Comparison of ENCODE assay signal across 21 cellular contexts in the genomic region with DNA sequence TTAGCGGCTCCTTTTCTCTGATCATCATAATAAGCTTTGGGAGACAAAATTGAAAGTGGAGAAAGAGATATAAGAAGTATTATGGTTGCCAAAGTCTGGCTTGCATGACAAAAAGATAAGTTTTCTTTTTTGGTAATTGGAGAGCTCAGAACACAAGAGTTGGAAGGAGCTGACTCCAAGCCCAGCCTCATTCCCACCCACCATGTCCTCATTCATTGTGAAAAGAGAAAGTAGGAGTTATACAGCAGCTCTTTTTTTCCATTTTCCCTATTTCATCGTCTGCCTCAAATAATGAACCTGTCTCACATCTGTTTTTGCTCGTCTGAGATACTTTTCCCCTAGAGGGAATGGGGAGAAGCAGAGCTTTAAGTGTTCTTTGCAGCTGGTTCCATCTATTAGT. TPM values are rescaled to one million over a fixed set of nuclear protein-coding genes. Genes with fewer than 3 reads are reported as not detected.
"Had no signal": no experiment of that assay in that cellular context is flagged by ENCODE, and none has a peak within 500 bp of the region (broad histone marks: within the 10 kb centered on the region; RNA-seq: fewer than 3 reads in every experiment).

No MANE protein-coding gene starts in this region.

- H3K27me3 Mint-ChIP-seq: naive B cell; stimulated activated naive B cell treated with anti-CD40 and anti-IgM and Interleukin-4, amounts not matched to agents 10 μg/mL and 1 μg/mL and 100 μg/mL, for 72 hours had no signal

- H3K27me3 ChIP-seq: heart left ventricle, sigmoid colon, suprapubic skin, thyroid gland, upper lobe of left lung, uterus had no signal

- H3K27ac ChIP-seq: psoas muscle, sigmoid colon, skin epidermis, suprapubic skin, thyroid gland, upper lobe of left lung, uterus had no signal

- H3K9me3 Mint-ChIP-seq: naive B cell; stimulated activated naive B cell treated with anti-CD40 and anti-IgM and Interleukin-4, amounts not matched to agents 10 μg/mL and 1 μg/mL and 100 μg/mL, for 72 hours had no signal

- H3K27ac Mint-ChIP-seq: nephron progenitor cell; stimulated activated naive B cell treated with anti-CD40 and anti-IgM and Interleukin-4, amounts not matched to agents 10 μg/mL and 1 μg/mL and 100 μg/mL, for 72 hours had no signal

- DNase-seq: cortex of kidney; effector memory CD4-positive, alpha-beta T cell; heart left ventricle; hippocampal formation; kidney glomerular epithelial cell; mesendoderm; naive B cell; nephron progenitor cell; psoas muscle; sigmoid colon; stimulated activated CD4-positive, alpha-beta T cell treated with anti-CD3 and anti-CD28 coated beads, Interleukin-2, amount 100 ng/mL, for 24 hours; stimulated activated CD4-positive, alpha-beta T cell treated with anti-CD3 and anti-CD28 coated beads, Interleukin-4, amount 100 ng/mL, for 4 hours; stimulated activated naive B cell treated with anti-CD40 and anti-IgM and Interleukin-4, amounts not matched to agents 10 μg/mL and 1 μg/mL and 100 μg/mL, for 72 hours; thyroid gland; upper lobe of left lung; uterus had no signal

- H3K4me1 Mint-ChIP-seq: nephron progenitor cell; stimulated activated naive B cell treated with anti-CD40 and anti-IgM and Interleukin-4, amounts not matched to agents 10 μg/mL and 1 μg/mL and 100 μg/mL, for 72 hours had no signal

- H3K4me3 ChIP-seq: heart left ventricle, psoas muscle, sigmoid colon, skin epidermis, suprapubic skin, thyroid gland, upper lobe of left lung, uterus had no signal

- ATAC-seq: esophagus mucosa; psoas muscle; stimulated activated naive B cell treated with anti-CD40 and anti-IgM and Interleukin-4, amounts not matched to agents 10 μg/mL and 1 μg/mL and 100 μg/mL, for 72 hours had no signal

- H3K4me3 Mint-ChIP-seq: naive B cell; nephron progenitor cell; stimulated activated naive B cell treated with anti-CD40 and anti-IgM and Interleukin-4, amounts not matched to agents 10 μg/mL and 1 μg/mL and 100 μg/mL, for 72 hours had no signal

RNA-seq across cellular contexts. Expression of gene AGT, which starts 34.8 kb away (rescaled TPM):
- total RNA-seq: glomerular endothelial cell, lung microvascular endothelial cell had no signal
